Comparison of ENCODE assay signal across 29 cellular contexts in genomic region chr7:70390251-70390650, GRCh38.
"Had no signal": no experiment of that assay in that cellular context is flagged by ENCODE, and none has a peak within 500 bp of the region (broad histone marks: within the 10 kb centered on the region; RNA-seq: fewer than 3 reads in every experiment).

No MANE protein-coding gene starts in this region.

- H3K27ac Mint-ChIP-seq: activated B cell treated with CpG ODN at 0.5 μM for 24 hours; activated CD4-positive, alpha-beta T cell treated with anti-CD3 and anti-CD28 coated beads for 36 hours; activated naive CD4-positive, alpha-beta T cell treated with anti-CD3 and anti-CD28 coated beads for 36 hours; endodermal cell; memory B cell; nephron; stimulated activated effector memory CD8-positive, alpha-beta T cell treated with anti-CD3 and anti-CD28 coated beads, Interleukin-12 subunit alpha, Interleukin-12 subunit beta, amount 100 ng/mL, for 72 hours; T-helper 1 cell treated with Interleukin-12 subunit alpha and Interleukin-12 subunit beta and Interleukin-4 antibody, amounts not matched to agents 30 μg/mL and 1 μg/mL, for 36 hours had no signal

- DNase-seq: activated B cell treated with CpG ODN at 0.5 μM for 24 hours; activated CD4-positive, alpha-beta T cell treated with anti-CD3 and anti-CD28 coated beads for 36 hours; activated CD4-positive, alpha-beta T cell treated with anti-CD3 and anti-CD28 coated beads, Interleukin-2, amount 50 U/mL, for 4 hours; activated CD8-positive, alpha-beta memory T cell treated with anti-CD3 and anti-CD28 coated beads for 24 hours; activated CD8-positive, alpha-beta memory T cell treated with anti-CD3 and anti-CD28 coated beads, Interleukin-2, amount 50 U/mL, for 4 hours; activated naive CD4-positive, alpha-beta T cell treated with anti-CD3 and anti-CD28 coated beads for 36 hours; activated T-cell treated with anti-CD3 and anti-CD28 coated beads, Interleukin-2, amount 50 U/mL, for 4 hours; endodermal cell; foreskin melanocyte; hippocampal formation; kidney glomerular epithelial cell; left ventricle myocardium inferior; ovary; SIG-M5; stimulated activated CD4-positive, alpha-beta T cell treated with anti-CD3 and anti-CD28 coated beads, Interleukin-2, amount 100 ng/mL, for 24 hours; stomach; T1000; upper lobe of left lung had no signal

- H3K27me3 Mint-ChIP-seq: activated B cell treated with CpG ODN at 0.5 μM for 24 hours; activated CD4-positive, alpha-beta T cell treated with anti-CD3 and anti-CD28 coated beads for 36 hours; memory B cell had no signal

- H3K4me3 ChIP-seq: breast epithelium, coronary artery, left ventricle myocardium inferior, ovary, prostate gland, right atrium auricular region, skin epidermis, stomach, upper lobe of left lung had no signal

- ATAC-seq: activated CD4-positive, alpha-beta T cell treated with anti-CD3 and anti-CD28 coated beads for 36 hours; activated T-cell treated with anti-CD3 and anti-CD28 coated beads, Interleukin-2, amount 50 U/mL, for 4 hours; stimulated activated effector memory CD8-positive, alpha-beta T cell treated with anti-CD3 and anti-CD28 coated beads, Interleukin-12 subunit alpha, Interleukin-12 subunit beta, amount 100 ng/mL, for 72 hours had no signal

- H3K36me3 Mint-ChIP-seq: stimulated activated effector memory CD8-positive, alpha-beta T cell treated with anti-CD3 and anti-CD28 coated beads, Interleukin-12 subunit alpha, Interleukin-12 subunit beta, amount 100 ng/mL, for 72 hours had no signal

- H3K4me1 ChIP-seq: breast epithelium, prostate gland, upper lobe of left lung had no signal

- H3K36me3 ChIP-seq: breast epithelium, left ventricle myocardium inferior, neutrophil, ovary, prostate gland, right atrium auricular region, stomach, upper lobe of left lung had no signal

- H3K27me3 ChIP-seq: breast epithelium, neutrophil, ovary, right atrium auricular region, stomach, upper lobe of left lung had no signal

- H3K4me1 Mint-ChIP-seq: activated B cell treated with CpG ODN at 0.5 μM for 24 hours; activated CD4-positive, alpha-beta T cell treated with anti-CD3 and anti-CD28 coated beads for 36 hours; memory B cell; nephron; stimulated activated effector memory CD8-positive, alpha-beta T cell treated with anti-CD3 and anti-CD28 coated beads, Interleukin-12 subunit alpha, Interleukin-12 subunit beta, amount 100 ng/mL, for 72 hours had no signal

- H3K27ac ChIP-seq: breast epithelium, epithelial cell of prostate, left ventricle myocardium inferior, neutrophil, ovary, prostate gland, right atrium auricular region, skin epidermis, upper lobe of left lung had no signal

- H3K9me3 ChIP-seq: breast epithelium, left ventricle myocardium inferior, neutrophil, ovary, prostate gland, right atrium auricular region, stomach, upper lobe of left lung had no signal

- H3K9me3 Mint-ChIP-seq: activated B cell treated with CpG ODN at 0.5 μM for 24 hours; activated T-cell treated with anti-CD3 and anti-CD28 coated beads, Interleukin-2, amount 50 U/mL, for 4 hours; endodermal cell; memory B cell; nephron; stimulated activated effector memory CD8-positive, alpha-beta T cell treated with anti-CD3 and anti-CD28 coated beads, Interleukin-12 subunit alpha, Interleukin-12 subunit beta, amount 100 ng/mL, for 72 hours; T-helper 1 cell treated with Interleukin-12 subunit alpha and Interleukin-12 subunit beta and Interleukin-4 antibody, amounts not matched to agents 30 μg/mL and 1 μg/mL, for 36 hours had no signal

- H3K4me3 Mint-ChIP-seq: activated B cell treated with CpG ODN at 0.5 μM for 24 hours; activated CD4-positive, alpha-beta T cell treated with anti-CD3 and anti-CD28 coated beads for 36 hours; activated naive CD4-positive, alpha-beta T cell treated with anti-CD3 and anti-CD28 coated beads for 36 hours; activated T-cell treated with anti-CD3 and anti-CD28 coated beads, Interleukin-2, amount 50 U/mL, for 4 hours; endodermal cell; memory B cell; nephron; stimulated activated effector memory CD8-positive, alpha-beta T cell treated with anti-CD3 and anti-CD28 coated beads, Interleukin-12 subunit alpha, Interleukin-12 subunit beta, amount 100 ng/mL, for 72 hours; T-helper 1 cell treated with Interleukin-12 subunit alpha and Interleukin-12 subunit beta and Interleukin-4 antibody, amounts not matched to agents 30 μg/mL and 1 μg/mL, for 36 hours had no signal
